8 cellular contexts compared by ENCODE assay signal in genomic region chr13:80979035-80979641, GRCh38.
DNase-seq lines count a peak whose midpoint lies in the region; ATAC-seq, FAIRE-seq and TF ChIP-seq lines count a peak whose summit lies in the region.

No MANE protein-coding gene starts in this region.

- peaks cover 3% of the 10 kb centered on the region for H3K4me1 ChIP-seq in upper lobe of right lung

- H3K4me3 ChIP-seq in upper lobe of right lung = no peak overlapping the region

- no peaks in the 10 kb centered on the region for H3K9me3 ChIP-seq in upper lobe of right lung

- intact Hi-C loops in upper lobe of right lung (cut with DNase I) = no loop called here

- no peak overlapping the region for H3K27ac ChIP-seq in upper lobe of right lung

- DNase-seq in activated gamma-delta T cell treated with Interleukin-2 at 50 U/mL for 16 hours (peak; percentile 6), activated gamma-delta T cell (lab: John Stamatoyannopoulos, UW) (no peak), HTR-8/SVneo (ENCODE audit: insufficient read length, low spot score) (peak; percentile 11), OCI-M1 (lab: John Stamatoyannopoulos, UW) (peak; percentile 78), cerebellar cortex (ENCODE audit: low spot score) (peak; percentile 61), left kidney (ENCODE audit: low read depth, low spot score) (peak; percentile 81), upper lobe of right lung (no peak)

- FAIRE-seq in HTR-8/SVneo (lab: Jason Lieb, UNC) = no peak

- H3K36me3 ChIP-seq in upper lobe of right lung = no peaks in the 10 kb centered on the region

- H3K27me3 ChIP-seq in upper lobe of right lung = no peaks in the 10 kb centered on the region

- ATAC-seq in GM21619 (IDR thresholded peaks at IDR 0.05; ENCODE audit: unreplicated experiment) (peak; percentile 95), upper lobe of right lung (peak; percentile 86)

- TF ChIP-seq CTCF in upper lobe of right lung (IDR thresholded peaks at IDR 0.05) = peak; percentile 86

Comparison
In these comparisons a context has a peak if more than half of its experiments do, and no peak if none do; other contexts are left out.
1. DNase-seq: peak in activated gamma-delta T cell treated with Interleukin-2 at 50 U/mL for 16 hours (single experiment), HTR-8/SVneo (single experiment), OCI-M1 (single experiment), cerebellar cortex (single experiment) and left kidney (single experiment); none in activated gamma-delta T cell (single experiment) and upper lobe of right lung (single experiment).